ENCODE assay signal across 22 cellular contexts in genomic region chr3:197345381-197345780, GRCh38.
"Had no signal": no experiment of that assay in that cellular context is flagged by ENCODE, and none has a peak within 500 bp of the region (broad histone marks: within the 10 kb centered on the region; RNA-seq: fewer than 3 reads in every experiment).

No MANE protein-coding gene starts in this region.

- H3K27me3 ChIP-seq: dorsolateral prefrontal cortex, gastrocnemius medialis, neural progenitor cell, right atrium auricular region, transverse colon, upper lobe of right lung, uterus had no signal

- DNase-seq: dorsolateral prefrontal cortex; effector CD4-positive, alpha-beta T cell; foreskin fibroblast; gastrocnemius medialis; kidney; mesenchymal stem cell; midbrain; naive thymus-derived CD4-positive, alpha-beta T cell; stimulated activated CD4-positive, alpha-beta T cell treated with anti-CD3 and anti-CD28 coated beads, Interleukin-15, amount 100 ng/mL, for 24 hours; stimulated activated CD4-positive, alpha-beta T cell treated with anti-CD3 and anti-CD28 coated beads, Interleukin-2, amount 100 ng/mL, for 48 hours; stimulated activated naive B cell treated with anti-CD40 and anti-IgM and Interleukin-4, amounts not matched to agents 10 μg/mL and 1 μg/mL and 100 μg/mL, for 72 hours; transverse colon; upper lobe of right lung; uterus had no signal

- H3K36me3 ChIP-seq: gastrocnemius medialis, neural progenitor cell, prostate gland, right atrium auricular region, thoracic aorta, transverse colon, upper lobe of right lung, uterus had no signal

- FAIRE-seq: colon, kidney had no signal

- H3K27ac ChIP-seq: dorsolateral prefrontal cortex, gastrocnemius medialis, neural progenitor cell, parathyroid adenoma, prostate gland, right atrium auricular region, skin epidermis, thoracic aorta, transverse colon, upper lobe of right lung, uterus had no signal

- H2AFZ ChIP-seq: neural progenitor cell, parathyroid adenoma had no signal

- H3K4me2 ChIP-seq: neural progenitor cell had no signal

- ATAC-seq: gastrocnemius medialis; left lobe of liver; naive thymus-derived CD4-positive, alpha-beta T cell; stimulated activated naive B cell treated with anti-CD40 and anti-IgM and Interleukin-4, amounts not matched to agents 10 μg/mL and 1 μg/mL and 100 μg/mL, for 72 hours; upper lobe of right lung had no signal

- H3K4me1 ChIP-seq: parathyroid adenoma, prostate gland, right atrium auricular region, transverse colon, upper lobe of right lung, uterus had no signal

- H3K4me3 ChIP-seq: dorsolateral prefrontal cortex, gastrocnemius medialis, neural progenitor cell, prostate gland, right atrium auricular region, skin epidermis, thoracic aorta, transverse colon, upper lobe of right lung, uterus had no signal

- H3K9ac ChIP-seq: neural progenitor cell, parathyroid adenoma had no signal

- H3K79me2 ChIP-seq: parathyroid adenoma had no signal

- H3K9me3 ChIP-seq: gastrocnemius medialis, prostate gland, right atrium auricular region, thoracic aorta, transverse colon, upper lobe of right lung, uterus had no signal
